Comparison of ENCODE assay signal across 8 cellular contexts in the genomic region with DNA sequence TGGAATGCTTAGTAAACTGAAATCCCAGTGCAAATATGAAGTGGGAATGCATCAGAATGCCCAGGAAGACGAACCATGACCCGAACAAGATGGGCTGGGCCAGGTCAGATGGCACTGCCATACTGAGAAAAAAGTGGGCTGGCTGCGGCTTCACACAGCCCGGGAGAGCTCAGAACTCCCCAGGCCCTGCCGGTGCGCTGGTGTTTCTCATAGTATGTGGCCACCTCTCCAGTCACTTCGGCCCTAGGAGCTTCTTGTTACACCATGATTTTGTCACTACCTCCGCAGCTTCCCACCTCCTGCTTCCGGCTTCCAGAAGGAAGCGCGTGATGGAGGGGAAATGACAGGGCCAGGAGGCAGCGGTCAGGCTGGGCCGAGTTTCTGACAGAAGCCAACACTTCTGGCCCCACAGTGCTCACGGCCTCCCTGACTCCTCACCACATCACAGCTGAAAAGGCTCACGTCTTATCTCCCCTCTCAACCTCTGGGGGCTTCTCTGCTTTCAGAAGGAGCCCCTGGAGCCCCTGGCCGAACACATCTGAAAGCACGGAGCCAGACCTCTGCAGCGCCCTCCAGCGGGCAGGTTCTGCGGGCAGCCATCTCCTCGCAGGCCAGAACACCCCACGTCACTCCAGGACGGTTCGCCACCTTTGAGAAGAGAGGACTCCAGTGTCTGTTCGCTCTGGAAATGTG. TPM values are rescaled to one million over a fixed set of nuclear protein-coding genes. Genes with fewer than 3 reads are reported as not detected.
DNase-seq lines count a peak whose midpoint lies in the region; ATAC-seq and TF ChIP-seq lines count a peak whose summit lies in the region.

No MANE protein-coding gene starts in this region.

- no peaks in the 10 kb centered on the region for H3K9me3 ChIP-seq in CD4-positive, CD25-positive, alpha-beta regulatory T cell (ENCODE audit: control insufficient read depth in 2 of 2, low read length in 2 of 2)
- no peaks in the 10 kb centered on the region for H3K9me3 ChIP-seq in neural cell (ENCODE audit: low read length)

- peak overlapping the region; percentile 72 for H3K4me3 ChIP-seq in CD4-positive, CD25-positive, alpha-beta regulatory T cell (ENCODE audit: low read depth, low read length)
- H3K4me3 ChIP-seq in cardiac fibroblast (replicated peaks in 1 of 2; ENCODE audit: low read depth in 2 of 2, low read length in 2 of 2): no peak overlapping the region
- no peak overlapping the region for H3K4me3 ChIP-seq in neural cell (ENCODE audit: low read length)

- in situ Hi-C loops in GM13977 (cut with MboI; ENCODE audit: low pct_unique_long_range_greater_than_20kb, low sequenced_read_pairs, unreplicated experiment): no loop called here

- H3K27ac ChIP-seq in CD4-positive, CD25-positive, alpha-beta regulatory T cell (ENCODE audit: insufficient read depth, low read length, poor library complexity, severe bottlenecking): peak overlapping the region; percentile 99
- H3K27ac ChIP-seq in neural cell (ENCODE audit: low read length): no peak overlapping the region

- H3K4me1 ChIP-seq in CD4-positive, CD25-positive, alpha-beta regulatory T cell (ENCODE audit: control insufficient read depth, insufficient read depth, low read length, poor library complexity, severe bottlenecking): peaks cover 95% of the 10 kb centered on the region

- no peaks in the 10 kb centered on the region for H3K36me3 ChIP-seq in CD4-positive, CD25-positive, alpha-beta regulatory T cell (ENCODE audit: control insufficient read depth, insufficient read depth, low read length)
- H3K36me3 ChIP-seq in neural cell (ENCODE audit: insufficient read depth, low read length): no peaks in the 10 kb centered on the region

- H3K79me2 ChIP-seq in neural cell (replicated peaks; ENCODE audit: insufficient read depth, low read length): no peaks in the 10 kb centered on the region

- H3K9me3 Mint-ChIP-seq in CD4-positive, CD25-positive, alpha-beta regulatory T cell: peaks cover 0 to 2% (median 0%) of the 10 kb centered on the region in 7 donors

- peak overlapping the region; percentile 13 for H3K9ac ChIP-seq in neural cell (ENCODE audit: low read length)

- H3K36me3 Mint-ChIP-seq in CD4-positive, CD25-positive, alpha-beta regulatory T cell: peaks cover 5% of the 10 kb centered on the region

- ATAC-seq in CD4-positive, CD25-positive, alpha-beta regulatory T cell (ENCODE audit: low read depth in 2 of 2): no peak
- no peak for ATAC-seq in HG03442 (IDR thresholded peaks at IDR 0.05; ENCODE audit: unreplicated experiment)

- TF ChIP-seq EP300 in neural cell (conservative IDR thresholded peaks at IDR 0.05; ENCODE audit: poor library complexity, severe bottlenecking): no peak

- H3K27ac Mint-ChIP-seq in CD4-positive, CD25-positive, alpha-beta regulatory T cell: peak overlapping the region; percentile 98 to 100 (median 100)

- peaks cover 10% of the 10 kb centered on the region for H3K27me3 Mint-ChIP-seq in CD4-positive, CD25-positive, alpha-beta regulatory T cell

- H3K27me3 ChIP-seq in CD4-positive, CD25-positive, alpha-beta regulatory T cell (ENCODE audit: control insufficient read depth, insufficient read depth, low read length): no peaks in the 10 kb centered on the region
- H3K27me3 ChIP-seq in neural cell (ENCODE audit: insufficient read depth, low read depth, low read length): no peaks in the 10 kb centered on the region

- no peak overlapping the region for H2AFZ ChIP-seq in neural cell (ENCODE audit: low read depth, low read length)

- TF ChIP-seq CTCF in cardiac fibroblast (IDR thresholded peaks at IDR 0.05; ENCODE audit: low read depth, low read length) (peak; percentile 37), neural cell (IDR thresholded peaks at IDR 0.05; ENCODE audit: poor library complexity, severe bottlenecking) (no peak), GM13977 (IDR thresholded peaks at IDR 0.05; ENCODE audit: extremely low read depth, insufficient read depth, missing control alignments) (no peak)

- DNase-seq in CD4-positive, CD25-positive, alpha-beta regulatory T cell: peak; percentile 42 to 85 (median 65)
- peak; percentile 44 for DNase-seq in T follicular helper cell (ENCODE audit: low read depth)
- no peak for DNase-seq in cardiac fibroblast (ENCODE audit: low read depth in 2 of 2)
- DNase-seq in mucosa of gallbladder (ENCODE audit: low spot score): no peak
- no peak for DNase-seq in GM13977 (ENCODE audit: low spot score)
- DNase-seq in NCI-H2029 treated with DMSO at 0.1 percent for 48 hours (lab: John Stamatoyannopoulos, UW): no peak

- H3K9me2 ChIP-seq in neural cell (ENCODE audit: insufficient read depth, low read length): no peaks in the 10 kb centered on the region

- TF ChIP-seq RAD21 in neural cell (conservative IDR thresholded peaks at IDR 0.05): no peak

- H3K4me2 ChIP-seq in neural cell (ENCODE audit: low read length): no peak overlapping the region

- H3K4me1 Mint-ChIP-seq in CD4-positive, CD25-positive, alpha-beta regulatory T cell: peaks cover 27 to 93% (median 68%) of the 10 kb centered on the region in 4 donors

- no peaks in the 10 kb centered on the region for H3F3A ChIP-seq in neural cell (ENCODE audit: insufficient read depth, low read length, poor library complexity, severe bottlenecking)

- no peaks in the 10 kb centered on the region for H4K20me1 ChIP-seq in neural cell (ENCODE audit: insufficient read depth)

- peak overlapping the region; percentile 88 to 95 (median 92) for H3K4me3 Mint-ChIP-seq in CD4-positive, CD25-positive, alpha-beta regulatory T cell

TF ChIP-seq in neural cell, 6 proteins besides CTCF, POLR2A, EP300 and RAD21:
- TF ChIP-seq MXI1 (conservative IDR thresholded peaks at IDR 0.05; ENCODE audit: poor library complexity, severe bottlenecking) (no peak), EZH2 (IDR thresholded peaks at IDR 0.05; ENCODE audit: borderline replicate concordance, insufficient read depth, low read length, poor library complexity, severe bottlenecking) (no peak), SMC3 (conservative IDR thresholded peaks at IDR 0.05; ENCODE audit: poor library complexity) (no peak), POLR2AphosphoS5 (IDR thresholded peaks at IDR 0.05) (no peak)
- TF ChIP-seq, protein P1, sequence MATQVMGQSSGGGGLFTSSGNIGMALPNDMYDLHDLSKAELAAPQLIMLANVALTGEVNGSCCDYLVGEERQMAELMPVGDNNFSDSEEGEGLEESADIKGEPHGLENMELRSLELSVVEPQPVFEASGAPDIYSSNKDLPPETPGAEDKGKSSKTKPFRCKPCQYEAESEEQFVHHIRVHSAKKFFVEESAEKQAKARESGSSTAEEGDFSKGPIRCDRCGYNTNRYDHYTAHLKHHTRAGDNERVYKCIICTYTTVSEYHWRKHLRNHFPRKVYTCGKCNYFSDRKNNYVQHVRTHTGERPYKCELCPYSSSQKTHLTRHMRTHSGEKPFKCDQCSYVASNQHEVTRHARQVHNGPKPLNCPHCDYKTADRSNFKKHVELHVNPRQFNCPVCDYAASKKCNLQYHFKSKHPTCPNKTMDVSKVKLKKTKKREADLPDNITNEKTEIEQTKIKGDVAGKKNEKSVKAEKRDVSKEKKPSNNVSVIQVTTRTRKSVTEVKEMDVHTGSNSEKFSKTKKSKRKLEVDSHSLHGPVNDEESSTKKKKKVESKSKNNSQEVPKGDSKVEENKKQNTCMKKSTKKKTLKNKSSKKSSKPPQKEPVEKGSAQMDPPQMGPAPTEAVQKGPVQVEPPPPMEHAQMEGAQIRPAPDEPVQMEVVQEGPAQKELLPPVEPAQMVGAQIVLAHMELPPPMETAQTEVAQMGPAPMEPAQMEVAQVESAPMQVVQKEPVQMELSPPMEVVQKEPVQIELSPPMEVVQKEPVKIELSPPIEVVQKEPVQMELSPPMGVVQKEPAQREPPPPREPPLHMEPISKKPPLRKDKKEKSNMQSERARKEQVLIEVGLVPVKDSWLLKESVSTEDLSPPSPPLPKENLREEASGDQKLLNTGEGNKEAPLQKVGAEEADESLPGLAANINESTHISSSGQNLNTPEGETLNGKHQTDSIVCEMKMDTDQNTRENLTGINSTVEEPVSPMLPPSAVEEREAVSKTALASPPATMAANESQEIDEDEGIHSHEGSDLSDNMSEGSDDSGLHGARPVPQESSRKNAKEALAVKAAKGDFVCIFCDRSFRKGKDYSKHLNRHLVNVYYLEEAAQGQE (IDR thresholded peaks at IDR 0.05; ENCODE audit: borderline replicate concordance): no peak

RNA-seq across cellular contexts. Expression of a gene that starts 30.7 kb away (rescaled TPM):
- 81.8 TPM for total RNA-seq in CD4-positive, CD25-positive, alpha-beta regulatory T cell
- polyA plus RNA-seq in CD4-positive, CD25-positive, alpha-beta regulatory T cell: 100 to 1,000 TPM; 630 to 720 (median 697) TPM
- 297 and 369 TPM in 2 replicates for polyA plus RNA-seq in neural cell
- 110 and 134 TPM in 2 replicates for polyA minus RNA-seq in neural cell
- 235 TPM for total RNA-seq in mucosa of gallbladder

RNA-seq across cellular contexts. Expression of a gene that starts 39.7 kb away (rescaled TPM):
- total RNA-seq in CD4-positive, CD25-positive, alpha-beta regulatory T cell: 10.1 TPM
- polyA plus RNA-seq in CD4-positive, CD25-positive, alpha-beta regulatory T cell: 10 to 100 TPM; 10.2 to 13.4 (median 11.1) TPM
- 2.6 and 3.0 TPM in 2 replicates for polyA plus RNA-seq in neural cell
- 5.6 and 5.8 TPM in 2 replicates for polyA minus RNA-seq in neural cell
- 77.2 TPM for total RNA-seq in mucosa of gallbladder

Comparison
In these comparisons a context has a peak if more than half of its experiments do, and no peak if none do; other contexts are left out.
1. DNase-seq: peak in CD4-positive, CD25-positive, alpha-beta regulatory T cell (3 of 3) and T follicular helper cell (single experiment); none in cardiac fibroblast (0 of 2), mucosa of gallbladder (single experiment), GM13977 (single experiment) and NCI-H2029 treated with DMSO at 0.1 percent for 48 hours (single experiment).